ENCODE assay signal across 1 cellular context in the genomic region with DNA sequence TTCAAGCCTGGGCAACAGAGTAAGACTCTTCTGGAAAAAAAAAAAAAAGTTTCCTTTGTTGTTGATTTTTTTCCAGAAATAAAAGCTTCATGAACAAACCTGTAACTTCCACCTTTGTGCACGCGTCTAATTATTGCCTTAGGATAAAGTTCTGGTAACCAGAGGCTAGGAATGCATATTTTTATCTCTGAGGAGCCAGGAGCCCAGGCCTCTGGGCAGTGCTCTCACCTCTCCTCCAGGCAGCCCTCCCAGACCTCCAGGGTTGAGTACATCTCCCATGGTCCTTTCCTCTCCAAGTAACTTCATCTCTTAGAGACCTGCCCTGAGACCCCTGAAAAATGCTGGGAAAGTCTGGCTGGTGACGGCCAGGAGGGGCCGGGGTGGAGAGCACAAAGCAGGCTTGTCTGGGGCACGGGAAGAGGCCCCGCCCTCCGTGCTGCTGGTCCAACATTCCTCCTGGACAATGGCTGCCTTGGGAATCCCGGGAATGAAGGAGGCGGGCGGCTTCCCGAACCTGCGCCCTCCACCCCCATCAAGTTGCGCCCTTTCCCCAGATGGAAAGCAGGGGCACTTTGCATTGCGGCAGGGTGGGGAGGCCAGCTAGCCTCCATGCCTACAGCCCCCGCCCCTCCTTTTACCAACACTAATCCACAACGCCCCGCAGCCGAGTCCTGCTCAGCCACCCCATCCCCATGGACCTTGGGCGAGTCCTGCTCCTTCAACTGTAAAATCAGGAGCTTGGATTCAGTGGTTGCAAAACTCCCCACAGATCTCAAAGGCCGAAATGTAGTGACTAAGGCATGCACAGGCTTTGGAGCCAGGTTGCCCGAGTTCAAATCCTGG.
TF ChIP-seq lines count a peak whose summit lies in the region.

No MANE protein-coding gene starts in this region.

TF ChIP-seq in endothelial cell of umbilical vein, 7 proteins besides CTCF, POLR2A, EP300 and RAD21 (continued from another document):
- TF ChIP-seq GATA2 (IDR thresholded peaks at IDR 0.05; ENCODE audit: insufficient read depth, insufficient read length, low read depth, low read length), result no peak
